Comparison of ENCODE assay signal across 26 cellular contexts in genomic region chr12:24668563-24668962, GRCh38.
"Had no signal": no experiment of that assay in that cellular context is flagged by ENCODE, and none has a peak within 500 bp of the region (broad histone marks: within the 10 kb centered on the region; RNA-seq: fewer than 3 reads in every experiment).

No MANE protein-coding gene starts in this region.

- H3K9me3 ChIP-seq: ascending aorta, breast epithelium, esophagus muscularis mucosa, lower lobe of right lung, spleen, testis, transverse colon had no signal

- H3K4me3 ChIP-seq: ascending aorta, breast epithelium, esophagus muscularis mucosa, lower lobe of right lung, neural progenitor cell, spleen, testis, transverse colon had no signal

- H3K4me2 ChIP-seq: neural progenitor cell had no signal

- H3K4me1 ChIP-seq: ascending aorta, breast epithelium, esophagus muscularis mucosa, lower lobe of right lung, neural progenitor cell, parathyroid adenoma, spleen, testis, transverse colon had no signal

- H3K27ac ChIP-seq: ascending aorta, breast epithelium, esophagus muscularis mucosa, lower lobe of right lung, neural progenitor cell, parathyroid adenoma, spleen, testis, transverse colon had no signal

- H3K79me2 ChIP-seq: parathyroid adenoma had no signal

- H3K27me3 ChIP-seq: ascending aorta, breast epithelium, esophagus muscularis mucosa, neural progenitor cell, spleen, testis, transverse colon had no signal

- H3K36me3 ChIP-seq: ascending aorta, breast epithelium, esophagus muscularis mucosa, lower lobe of right lung, neural progenitor cell, spleen, transverse colon had no signal

- DNase-seq: activated CD4-positive, alpha-beta T cell treated with anti-CD3 and anti-CD28 coated beads for 4 hours; activated CD4-positive, alpha-beta T cell treated with anti-CD3 and anti-CD28 coated beads, Interleukin-2, amount 50 U/mL, for 4 hours; activated CD4-positive, CD25-positive, alpha-beta regulatory T cell; activated naive CD4-positive, alpha-beta T cell treated with Interleukin-2 at 50 U/mL for 16 hours; activated T-cell treated with anti-CD3 and anti-CD28 coated beads for 4 hours; activated T-cell treated with anti-CD3 and anti-CD28 coated beads, Interleukin-2, amount 50 U/mL, for 72 hours; dermis blood vessel endothelial cell; effector CD4-positive, alpha-beta T cell; head of caudate nucleus; hypothalamus; immature natural killer cell; lower lobe of right lung; mesendoderm; natural killer cell; occipital lobe; right cardiac atrium; spleen; stimulated activated naive CD4-positive, alpha-beta T cell; T-helper 1 cell; testis; transverse colon had no signal

- H3K9ac ChIP-seq: neural progenitor cell, parathyroid adenoma had no signal

- H2AFZ ChIP-seq: neural progenitor cell, parathyroid adenoma had no signal
